ENCODE assay signal across 1 cellular context in genomic region chr1:14535619-14536355, GRCh38.
TF ChIP-seq lines count a peak whose summit lies in the region.

No MANE protein-coding gene starts in this region.

TF ChIP-seq in liver, 16 proteins besides CTCF, POLR2A, EP300 and RAD21 (continued from another document):
- TF ChIP-seq, protein P1, sequence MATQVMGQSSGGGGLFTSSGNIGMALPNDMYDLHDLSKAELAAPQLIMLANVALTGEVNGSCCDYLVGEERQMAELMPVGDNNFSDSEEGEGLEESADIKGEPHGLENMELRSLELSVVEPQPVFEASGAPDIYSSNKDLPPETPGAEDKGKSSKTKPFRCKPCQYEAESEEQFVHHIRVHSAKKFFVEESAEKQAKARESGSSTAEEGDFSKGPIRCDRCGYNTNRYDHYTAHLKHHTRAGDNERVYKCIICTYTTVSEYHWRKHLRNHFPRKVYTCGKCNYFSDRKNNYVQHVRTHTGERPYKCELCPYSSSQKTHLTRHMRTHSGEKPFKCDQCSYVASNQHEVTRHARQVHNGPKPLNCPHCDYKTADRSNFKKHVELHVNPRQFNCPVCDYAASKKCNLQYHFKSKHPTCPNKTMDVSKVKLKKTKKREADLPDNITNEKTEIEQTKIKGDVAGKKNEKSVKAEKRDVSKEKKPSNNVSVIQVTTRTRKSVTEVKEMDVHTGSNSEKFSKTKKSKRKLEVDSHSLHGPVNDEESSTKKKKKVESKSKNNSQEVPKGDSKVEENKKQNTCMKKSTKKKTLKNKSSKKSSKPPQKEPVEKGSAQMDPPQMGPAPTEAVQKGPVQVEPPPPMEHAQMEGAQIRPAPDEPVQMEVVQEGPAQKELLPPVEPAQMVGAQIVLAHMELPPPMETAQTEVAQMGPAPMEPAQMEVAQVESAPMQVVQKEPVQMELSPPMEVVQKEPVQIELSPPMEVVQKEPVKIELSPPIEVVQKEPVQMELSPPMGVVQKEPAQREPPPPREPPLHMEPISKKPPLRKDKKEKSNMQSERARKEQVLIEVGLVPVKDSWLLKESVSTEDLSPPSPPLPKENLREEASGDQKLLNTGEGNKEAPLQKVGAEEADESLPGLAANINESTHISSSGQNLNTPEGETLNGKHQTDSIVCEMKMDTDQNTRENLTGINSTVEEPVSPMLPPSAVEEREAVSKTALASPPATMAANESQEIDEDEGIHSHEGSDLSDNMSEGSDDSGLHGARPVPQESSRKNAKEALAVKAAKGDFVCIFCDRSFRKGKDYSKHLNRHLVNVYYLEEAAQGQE (IDR thresholded peaks at IDR 0.05), result no peak
- TF ChIP-seq JUND (IDR thresholded peaks at IDR 0.05), result no peak
TF ChIP-seq in liver: peak in this region for 4.
